In genomic region chr16:25167920-25168319, GRCh38 we compare ENCODE assay signal across 5 cellular contexts. TPM values are rescaled to one million over a fixed set of nuclear protein-coding genes. Genes with fewer than 3 reads are reported as not detected.
"Had no signal": no experiment of that assay in that cellular context is flagged by ENCODE, and none has a peak within 500 bp of the region (broad histone marks: within the 10 kb centered on the region; RNA-seq: fewer than 3 reads in every experiment).

No MANE protein-coding gene starts in this region.

RNA-seq across cellular contexts. Expression of gene AQP8, which starts 48.8 kb away (rescaled TPM):
- total RNA-seq: GM23248, GM23338, H7, H9, HFFc6 had no signal
- polyA plus RNA-seq: GM23248, GM23338 had no signal
